ENCODE assay signal across 3 cellular contexts in the genomic region with DNA sequence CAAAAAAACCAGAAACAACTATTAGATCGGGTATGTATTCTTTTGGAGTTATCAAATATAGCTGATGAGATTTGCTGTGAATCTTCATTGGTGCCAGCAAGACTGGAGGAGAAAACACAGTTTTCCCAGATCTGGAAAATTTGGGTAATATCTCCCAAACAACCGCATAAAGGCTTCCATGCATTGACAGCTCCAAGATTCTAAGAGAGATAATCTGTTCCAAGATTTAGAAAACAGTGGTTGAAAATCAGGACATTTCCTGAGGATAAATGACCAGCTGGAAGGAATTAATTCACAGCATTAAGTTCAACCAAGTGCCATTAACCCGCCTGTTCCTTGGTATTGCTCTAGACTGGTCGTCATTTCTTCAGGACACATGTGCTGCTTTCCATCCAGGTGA.
TF ChIP-seq lines count a peak whose summit lies in the region.

No MANE protein-coding gene starts in this region.

TF ChIP-seq in SK-N-SH, 30 proteins besides CTCF, POLR2A, EP300 and RAD21:
- TF ChIP-seq RFX5 (IDR thresholded peaks at IDR 0.05; ENCODE audit: low read length) (no peak), GATA2 (CRISPR knock-in tag; IDR thresholded peaks at IDR 0.05) (0 out of 2 replicates have a peak, but pooled peaks have one; percentile 18)

TF ChIP-seq in SK-N-SH treated with all-trans-retinoic acid at 6 μM for 48 hours, 23 proteins besides CTCF, POLR2A, EP300 and RAD21:
- TF ChIP-seq TOX (CRISPR knock-in tag; IDR thresholded peaks at IDR 0.05; ENCODE audit: borderline replicate concordance) (no peak), CSDC2 (CRISPR knock-in tag; IDR thresholded peaks at IDR 0.05) (no peak), ZFP30 (CRISPR knock-in tag; IDR thresholded peaks at IDR 0.05) (no peak)
- TF ChIP-seq, protein P1, sequence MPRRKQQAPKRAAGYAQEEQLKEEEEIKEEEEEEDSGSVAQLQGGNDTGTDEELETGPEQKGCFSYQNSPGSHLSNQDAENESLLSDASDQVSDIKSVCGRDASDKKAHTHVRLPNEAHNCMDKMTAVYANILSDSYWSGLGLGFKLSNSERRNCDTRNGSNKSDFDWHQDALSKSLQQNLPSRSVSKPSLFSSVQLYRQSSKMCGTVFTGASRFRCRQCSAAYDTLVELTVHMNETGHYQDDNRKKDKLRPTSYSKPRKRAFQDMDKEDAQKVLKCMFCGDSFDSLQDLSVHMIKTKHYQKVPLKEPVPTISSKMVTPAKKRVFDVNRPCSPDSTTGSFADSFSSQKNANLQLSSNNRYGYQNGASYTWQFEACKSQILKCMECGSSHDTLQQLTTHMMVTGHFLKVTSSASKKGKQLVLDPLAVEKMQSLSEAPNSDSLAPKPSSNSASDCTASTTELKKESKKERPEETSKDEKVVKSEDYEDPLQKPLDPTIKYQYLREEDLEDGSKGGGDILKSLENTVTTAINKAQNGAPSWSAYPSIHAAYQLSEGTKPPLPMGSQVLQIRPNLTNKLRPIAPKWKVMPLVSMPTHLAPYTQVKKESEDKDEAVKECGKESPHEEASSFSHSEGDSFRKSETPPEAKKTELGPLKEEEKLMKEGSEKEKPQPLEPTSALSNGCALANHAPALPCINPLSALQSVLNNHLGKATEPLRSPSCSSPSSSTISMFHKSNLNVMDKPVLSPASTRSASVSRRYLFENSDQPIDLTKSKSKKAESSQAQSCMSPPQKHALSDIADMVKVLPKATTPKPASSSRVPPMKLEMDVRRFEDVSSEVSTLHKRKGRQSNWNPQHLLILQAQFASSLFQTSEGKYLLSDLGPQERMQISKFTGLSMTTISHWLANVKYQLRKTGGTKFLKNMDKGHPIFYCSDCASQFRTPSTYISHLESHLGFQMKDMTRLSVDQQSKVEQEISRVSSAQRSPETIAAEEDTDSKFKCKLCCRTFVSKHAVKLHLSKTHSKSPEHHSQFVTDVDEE (CRISPR knock-in tag; IDR thresholded peaks at IDR 0.05), result no peak

TF ChIP-seq in H1, 55 proteins besides CTCF, POLR2A, EP300 and RAD21:
- no peak for TF ChIP-seq CBX5 (IDR thresholded peaks at IDR 0.05; ENCODE audit: low read depth, low read length)
- TF ChIP-seq TCF12 (IDR thresholded peaks at IDR 0.05; ENCODE audit: low read depth, low read length), result no peak
- no peak for TF ChIP-seq NRF1 (IDR thresholded peaks at IDR 0.05; ENCODE audit: low read depth, low read length)
- TF ChIP-seq, protein P2, sequence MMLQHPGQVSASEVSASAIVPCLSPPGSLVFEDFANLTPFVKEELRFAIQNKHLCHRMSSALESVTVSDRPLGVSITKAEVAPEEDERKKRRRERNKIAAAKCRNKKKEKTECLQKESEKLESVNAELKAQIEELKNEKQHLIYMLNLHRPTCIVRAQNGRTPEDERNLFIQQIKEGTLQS (IDR thresholded peaks at IDR 0.05; ENCODE audit: insufficient read depth, low read depth, low read length), result no peak
- TF ChIP-seq SIN3A (conservative IDR thresholded peaks at IDR 0.05 in 1 of 2, IDR thresholded peaks at IDR 0.05 in 1 of 2; ENCODE audit: low read depth in 1 of 2, low read length in 2 of 2), result no peak
- TF ChIP-seq SP2 (IDR thresholded peaks at IDR 0.05; ENCODE audit: low read length), result no peak
- no peak for TF ChIP-seq RNF2 (IDR thresholded peaks at IDR 0.05; ENCODE audit: borderline replicate concordance, low read depth, low read length, missing control alignments, poor library complexity, severe bottlenecking)
- TF ChIP-seq BCL11A (IDR thresholded peaks at IDR 0.05; ENCODE audit: low read depth in 2 of 2, low read length in 2 of 2), result no peak
